ENCODE assay signal across 8 cellular contexts in genomic region chr1:40802078-40803075, GRCh38. TPM values are rescaled to one million over a fixed set of nuclear protein-coding genes. Genes with fewer than 3 reads are reported as not detected.
A peak's percentile ranks its signal among the peaks of the same experiment; 100 is the strongest.
DNase-seq lines count a peak whose midpoint lies in the region.

No MANE protein-coding gene starts in this region.

- H3K79me1 ChIP-seq in mesenchymal stem cell (replicated peaks; ENCODE audit: low read length, poor library complexity, severe bottlenecking), result no peaks in the 10 kb centered on the region

- peak overlapping the region; percentile 85 for H3K4me2 ChIP-seq in mesenchymal stem cell (ENCODE audit: low read length, poor library complexity, severe bottlenecking)

- no peak overlapping the region for H4K91ac ChIP-seq in mesenchymal stem cell (ENCODE audit: low read length)

- H3K27ac ChIP-seq in mesenchymal stem cell (ENCODE audit: low read length, poor library complexity, severe bottlenecking), result no peak overlapping the region

- peak overlapping the region in 1 of 2 experiments; percentile 99 for H2BK12ac ChIP-seq in mesenchymal stem cell (ENCODE audit: low read length in 2 of 2)

- H2AK5ac ChIP-seq in mesenchymal stem cell (ENCODE audit: low read length, severe bottlenecking), result no peak overlapping the region

- H3K4me1 ChIP-seq in mesenchymal stem cell (ENCODE audit: control insufficient read depth, insufficient read depth, low read depth, low read length), result peaks cover 6% of the 10 kb centered on the region

- H3K9me3 Mint-ChIP-seq in activated CD4-positive, alpha-beta memory T cell treated with anti-CD3 and anti-CD28 coated beads for 36 hours, result no peaks in the 10 kb centered on the region

- CTCF ChIA-PET in activated CD4-positive, alpha-beta memory T cell treated with anti-CD3 and anti-CD28 coated beads for 36 hours (lab: Charles Lee), result interaction anchor here (0.7 to 1.7 kb wide), 3 partner anchors 28 to 47 kb away, joined by 3 to 8 read pairs (median 4); no protein-coding TSS in a partner anchor

- no peaks in the 10 kb centered on the region for H3K9me3 ChIP-seq in mesenchymal stem cell (ENCODE audit: control insufficient read depth, low read length)

- H3K36me3 ChIP-seq in H7 (replicated peaks; ENCODE audit: control insufficient read depth, insufficient read depth, low read length), result no peaks in the 10 kb centered on the region
- no peaks in the 10 kb centered on the region for H3K36me3 ChIP-seq in mesenchymal stem cell (ENCODE audit: control insufficient read depth in 1 of 2, insufficient read depth in 2 of 2, low read depth in 1 of 2, low read length in 2 of 2)

- 16% methylated on average over 33 of the region's 60 CpGs for WGBS in mesenchymal stem cell

- no peak overlapping the region for H2BK5ac ChIP-seq in mesenchymal stem cell (ENCODE audit: low read depth, low read length, poor library complexity, severe bottlenecking)

- no peak overlapping the region for H3K4ac ChIP-seq in mesenchymal stem cell (ENCODE audit: low read depth in 1 of 2, low read length in 2 of 2)

- H3K4me3 ChIP-seq in H7 (ENCODE audit: insufficient read depth, low read depth, low read length) (peak overlapping the region; percentile 41), mesenchymal stem cell (ENCODE audit: insufficient read depth in 1 of 2, low read depth in 1 of 2, low read length in 2 of 2) (peak overlapping the region; percentile 47 to 73)

- peak overlapping the region; percentile 47 for H2AFZ ChIP-seq in mesenchymal stem cell (ENCODE audit: low read depth, low read length)

- intact Hi-C loops in activated CD4-positive, alpha-beta memory T cell treated with anti-CD3 and anti-CD28 coated beads for 36 hours (cut with micrococcal nuclease), result loop anchor here (1.0 kb wide), 2 partner anchors 16 to 60 kb away; partner anchors contain the start of gene CITED4

- peak overlapping the region; percentile 78 for H4K8ac ChIP-seq in mesenchymal stem cell (ENCODE audit: low read length)

- H3K36me3 Mint-ChIP-seq in activated CD4-positive, alpha-beta memory T cell treated with anti-CD3 and anti-CD28 coated beads for 36 hours, result no peaks in the 10 kb centered on the region

- H2BK120ac ChIP-seq in mesenchymal stem cell (ENCODE audit: low read depth, low read length), result no peak overlapping the region

- H3K23ac ChIP-seq in mesenchymal stem cell (ENCODE audit: low read length in 2 of 2), result no peak overlapping the region

- H3K27ac Mint-ChIP-seq in activated CD4-positive, alpha-beta memory T cell treated with anti-CD3 and anti-CD28 coated beads for 36 hours, result peak overlapping the region; percentile 33

- peaks cover 8% of the 10 kb centered on the region; the same call in 1 of the 2 replicates for H3K27me3 ChIP-seq in H7 (ENCODE audit: control insufficient read depth, insufficient read depth, low read length)
- peaks cover 8 to 59% of the 10 kb centered on the region in 2 experiments for H3K27me3 ChIP-seq in mesenchymal stem cell (ENCODE audit: control insufficient read depth in 1 of 2, insufficient read depth in 1 of 2, low read length in 2 of 2)

- H3K4me3 Mint-ChIP-seq in activated CD4-positive, alpha-beta memory T cell treated with anti-CD3 and anti-CD28 coated beads for 36 hours, result peak overlapping the region; percentile 29

- H3K14ac ChIP-seq in mesenchymal stem cell (ENCODE audit: low read length in 2 of 2), result peak overlapping the region in 1 of 2 experiments; percentile 94

- no peaks in the 10 kb centered on the region for H3K27me3 Mint-ChIP-seq in activated CD4-positive, alpha-beta memory T cell treated with anti-CD3 and anti-CD28 coated beads for 36 hours

- H3K4me1 Mint-ChIP-seq in activated CD4-positive, alpha-beta memory T cell treated with anti-CD3 and anti-CD28 coated beads for 36 hours (ENCODE audit: low read depth), result peaks cover 18% of the 10 kb centered on the region

- H3K18ac ChIP-seq in mesenchymal stem cell (ENCODE audit: low read depth in 1 of 2, low read length in 2 of 2), result peak overlapping the region in 1 of 2 experiments; percentile 93

- POLR2A ChIA-PET in activated CD4-positive, alpha-beta memory T cell treated with anti-CD3 and anti-CD28 coated beads for 36 hours (lab: Charles Lee), result no interaction called here

- DNase-seq in CMK (ENCODE audit: low read depth) (peak; percentile 78), H7 (peak; percentile 100), NCI-H2171 (lab: John Stamatoyannopoulos, UW) (peak; percentile 45), mesenchymal stem cell (peak; percentile 76), NCI-H1694 treated with DMSO at 0.1 percent for 48 hours (lab: John Stamatoyannopoulos, UW) (no peak)
- DNase-seq in activated CD4-positive, alpha-beta memory T cell treated with anti-CD3 and anti-CD28 coated beads for 36 hours, result peak; percentile 92
- DNase-seq in effector CD4-positive, alpha-beta T cell, result peak; percentile 82
- peak; percentile 59 for DNase-seq in stimulated activated CD8-positive, alpha-beta memory T cell treated with anti-CD3 and anti-CD28 coated beads, Interleukin-12 subunit alpha, Interleukin-12 subunit beta, amount 100 ng/mL, for 24 hours (ENCODE audit: extremely low read depth)

- H2BK15ac ChIP-seq in mesenchymal stem cell (ENCODE audit: low read depth, poor library complexity, severe bottlenecking), result no peak overlapping the region

- H3K9ac ChIP-seq in mesenchymal stem cell (ENCODE audit: low read length), result peak overlapping the region; percentile 72

RNA-seq across cellular contexts. Expression of gene KCNQ4, which starts 18.8 kb away (rescaled TPM):
- 1.5 and 2.7 TPM in 2 replicates for total RNA-seq in H7 (2014; rRNA removed; shearing (Covaris generic))
- under 1 TPM; 0.45 to 0.53 TPM for total RNA-seq in activated CD4-positive, alpha-beta memory T cell treated with anti-CD3 and anti-CD28 coated beads for 36 hours
- polyA plus RNA-seq in mesenchymal stem cell (2013, experiment 1 of 2), result 0.10 TPM
- 0.14 TPM for polyA plus RNA-seq in mesenchymal stem cell (2013, experiment 2 of 2)

RNA-seq across cellular contexts. Expression of gene CITED4, which starts 59.8 kb away (rescaled TPM):
- 13.9 and 15.7 TPM in 2 replicates for total RNA-seq in H7 (2014; rRNA removed; shearing (Covaris generic))
- total RNA-seq in activated CD4-positive, alpha-beta memory T cell treated with anti-CD3 and anti-CD28 coated beads for 36 hours, result 1 to 10 TPM; 1.9 to 2.1 TPM
- polyA plus RNA-seq in mesenchymal stem cell (2013, experiment 1 of 2), result 8.6 TPM
- polyA plus RNA-seq in mesenchymal stem cell (2013, experiment 2 of 2), result 9.3 TPM
